1 cellular context compared by ENCODE assay signal in genomic region chr6:33812669-33813068, GRCh38.
TF ChIP-seq lines count a peak whose summit lies in the region.

No MANE protein-coding gene starts in this region.

TF ChIP-seq in HepG2, 621 proteins besides CTCF, POLR2A, EP300 and RAD21 (continued from another document and continues in another):
- peak; percentile 84; the same call in 1 of the 2 replicates for TF ChIP-seq BATF2 (CRISPR knock-in tag; IDR thresholded peaks at IDR 0.05)
- no peak for TF ChIP-seq ZNF34 (CRISPR knock-in tag; IDR thresholded peaks at IDR 0.05; ENCODE audit: borderline replicate concordance)
- TF ChIP-seq TBX3 (IDR thresholded peaks at IDR 0.05; ENCODE audit: borderline replicate concordance): no peak
- TF ChIP-seq MED8 (CRISPR knock-in tag; IDR thresholded peaks at IDR 0.05; ENCODE audit: insufficient replicate concordance): no peak
- no peak for TF ChIP-seq USF2 (IDR thresholded peaks at IDR 0.05; ENCODE audit: low read depth, low read length)
- TF ChIP-seq USF2 (CRISPR knock-in tag; IDR thresholded peaks at IDR 0.05; ENCODE audit: borderline replicate concordance): no peak
- TF ChIP-seq FOXO1 (CRISPR knock-in tag; IDR thresholded peaks at IDR 0.05): peak; percentile 64
- peak; percentile 58; the same call in 1 of the 2 replicates for TF ChIP-seq ZNF20 (CRISPR knock-in tag; IDR thresholded peaks at IDR 0.05)
- 0 out of 2 replicates have a peak, but pooled peaks have one; percentile 44 for TF ChIP-seq ZNF564 (CRISPR knock-in tag; IDR thresholded peaks at IDR 0.05)
- no peak for TF ChIP-seq AKAP8 (CRISPR knock-in tag; IDR thresholded peaks at IDR 0.05)
- peak; percentile 89; the same call in 1 of the 2 replicates for TF ChIP-seq ZNF749 (CRISPR knock-in tag; IDR thresholded peaks at IDR 0.05; ENCODE audit: borderline replicate concordance)
- 0 out of 2 replicates have a peak, but pooled peaks have one; percentile 79 for TF ChIP-seq ZNF75D (CRISPR knock-in tag; IDR thresholded peaks at IDR 0.05; ENCODE audit: borderline replicate concordance)
- no peak for TF ChIP-seq ZMAT5 (CRISPR knock-in tag; IDR thresholded peaks at IDR 0.05; ENCODE audit: borderline replicate concordance, low read depth)
- TF ChIP-seq CENPBD1 (CRISPR knock-in tag; IDR thresholded peaks at IDR 0.05; ENCODE audit: borderline replicate concordance, low read depth): no peak
- no peak; the same call in 1 of the 2 replicates for TF ChIP-seq ZNF337 (CRISPR knock-in tag; IDR thresholded peaks at IDR 0.05; ENCODE audit: borderline replicate concordance, low read depth)
- TF ChIP-seq PITX1 (CRISPR knock-in tag; IDR thresholded peaks at IDR 0.05): peak; percentile 36; the same call in 1 of the 2 replicates
- no peak for TF ChIP-seq DZIP1 (CRISPR knock-in tag; IDR thresholded peaks at IDR 0.05)
- TF ChIP-seq ZNF841 (CRISPR knock-in tag; IDR thresholded peaks at IDR 0.05; ENCODE audit: borderline replicate concordance): peak; percentile 60; the same call in 1 of the 2 replicates
- TF ChIP-seq ZNF747 (CRISPR knock-in tag; IDR thresholded peaks at IDR 0.05; ENCODE audit: borderline replicate concordance): no peak
- no peak for TF ChIP-seq GZF1 (CRISPR knock-in tag; IDR thresholded peaks at IDR 0.05)
- no peak for TF ChIP-seq SRSF4 (IDR thresholded peaks at IDR 0.05; ENCODE audit: low read depth, low read length, poor library complexity, severe bottlenecking)
- TF ChIP-seq STAT6 (CRISPR knock-in tag; IDR thresholded peaks at IDR 0.05; ENCODE audit: borderline replicate concordance): no peak
- TF ChIP-seq EEA1 (CRISPR knock-in tag; IDR thresholded peaks at IDR 0.05; ENCODE audit: borderline replicate concordance): no peak
- TF ChIP-seq WIZ (CRISPR knock-in tag; IDR thresholded peaks at IDR 0.05): peak; percentile 95
- TF ChIP-seq ESRRA (CRISPR knock-in tag; IDR thresholded peaks at IDR 0.05; ENCODE audit: low read depth): no peak
- TF ChIP-seq ZNF788 (CRISPR knock-in tag; IDR thresholded peaks at IDR 0.05; ENCODE audit: borderline replicate concordance): no peak
- peak; percentile 92; the same call in 1 of the 2 replicates for TF ChIP-seq ZBTB49 (CRISPR knock-in tag; IDR thresholded peaks at IDR 0.05; ENCODE audit: borderline replicate concordance)
- TF ChIP-seq NPAS2 (CRISPR knock-in tag; IDR thresholded peaks at IDR 0.05; ENCODE audit: borderline replicate concordance): no peak
- TF ChIP-seq CBX5 (CRISPR knock-in tag; IDR thresholded peaks at IDR 0.05; ENCODE audit: borderline replicate concordance): peak; percentile 65; the same call in 1 of the 2 replicates
- TF ChIP-seq CAMTA2 (CRISPR knock-in tag; IDR thresholded peaks at IDR 0.05; ENCODE audit: borderline replicate concordance): no peak
- peak; percentile 93; the same call in 1 of the 2 replicates for TF ChIP-seq SRY (CRISPR knock-in tag; IDR thresholded peaks at IDR 0.05)
- TF ChIP-seq ZNF773 (CRISPR knock-in tag; IDR thresholded peaks at IDR 0.05; ENCODE audit: borderline replicate concordance): peak; percentile 91; the same call in 1 of the 2 replicates
- no peak for TF ChIP-seq ZNF562 (CRISPR knock-in tag; IDR thresholded peaks at IDR 0.05; ENCODE audit: borderline replicate concordance)
- TF ChIP-seq ZNF800 (CRISPR knock-in tag; IDR thresholded peaks at IDR 0.05): peak; percentile 67; the same call in 1 of the 2 replicates
- TF ChIP-seq ZNF362 (CRISPR knock-in tag; IDR thresholded peaks at IDR 0.05; ENCODE audit: borderline replicate concordance): no peak
- TF ChIP-seq ZNF3 (CRISPR knock-in tag; IDR thresholded peaks at IDR 0.05): peak; percentile 56; the same call in 1 of the 2 replicates
- no peak for TF ChIP-seq ZMYM3 (CRISPR knock-in tag; IDR thresholded peaks at IDR 0.05)
- no peak for TF ChIP-seq MATR3 (CRISPR knock-in tag; IDR thresholded peaks at IDR 0.05)
- TF ChIP-seq ZNF772 (CRISPR knock-in tag; IDR thresholded peaks at IDR 0.05): 0 out of 2 replicates have a peak, but pooled peaks have one; percentile 53
- TF ChIP-seq DMTF1 (CRISPR knock-in tag; IDR thresholded peaks at IDR 0.05): no peak
- no peak for TF ChIP-seq ZNF260 (CRISPR knock-in tag; IDR thresholded peaks at IDR 0.05; ENCODE audit: borderline replicate concordance, low read depth)
